ENCODE assay signal across 7 cellular contexts in genomic region chr15:63277893-63278505, GRCh38. TPM values are rescaled to one million over a fixed set of nuclear protein-coding genes. Genes with fewer than 3 reads are reported as not detected.
DNase-seq lines count a peak whose midpoint lies in the region; ATAC-seq and TF ChIP-seq lines count a peak whose summit lies in the region.

No MANE protein-coding gene starts in this region.

- H3K4me3 ChIP-seq in H7 (ENCODE audit: insufficient read depth, low read depth, low read length) (peak overlapping the region; percentile 74), OCI-LY3 (ENCODE audit: low read length) (peak overlapping the region; percentile 97)

- H3K27me3 ChIP-seq in H7 (ENCODE audit: control insufficient read depth, insufficient read depth, low read length) (peaks cover 13% of the 10 kb centered on the region), OCI-LY3 (ENCODE audit: low read depth, low read length) (no peaks in the 10 kb centered on the region)

- peak overlapping the region; percentile 39 for H3K27ac ChIP-seq in OCI-LY3 (ENCODE audit: low read length)

- no peaks in the 10 kb centered on the region for H3K9me3 ChIP-seq in OCI-LY3 (ENCODE audit: insufficient read depth, low read length)

- no peaks in the 10 kb centered on the region for H3K36me3 ChIP-seq in H7 (replicated peaks; ENCODE audit: control insufficient read depth, insufficient read depth, low read length)
- peaks cover 3% of the 10 kb centered on the region for H3K36me3 ChIP-seq in OCI-LY3 (replicated peaks; ENCODE audit: low read depth, low read length)

- H3K9ac ChIP-seq in OCI-LY3 (ENCODE audit: low read length) = peak overlapping the region; percentile 91

- TF ChIP-seq CTCF in OCI-LY3 (IDR thresholded peaks at IDR 0.05; ENCODE audit: low read depth, low read length) (no peak), omental fat pad (IDR thresholded peaks at IDR 0.05) (no peak)

- DNase-seq in H7 = peak; percentile 50
- no peak for DNase-seq in omental fat pad (ENCODE audit: low spot score)
- no peak for DNase-seq in NOMO-1 (lab: John Stamatoyannopoulos, UW; ENCODE audit: unreplicated experiment in 2 of 2)
- no peak for DNase-seq in SW480 (ENCODE audit: low spot score)

- no peaks in the 10 kb centered on the region for H3K79me2 ChIP-seq in OCI-LY3 (ENCODE audit: low read length)

- H3K4me1 ChIP-seq in OCI-LY3 (ENCODE audit: low read length) = peaks cover 14% of the 10 kb centered on the region; the same call in 1 of the 2 replicates

- peak; percentile 34 for ATAC-seq in esophagus mucosa
- peak; percentile 48 for ATAC-seq in omental fat pad (ENCODE audit: low FRiP score)
- ATAC-seq in GM21360 (IDR thresholded peaks at IDR 0.05; ENCODE audit: unreplicated experiment) = no peak

- no peaks in the 10 kb centered on the region for H4K20me1 ChIP-seq in OCI-LY3 (ENCODE audit: insufficient read depth, low read length)

- peak overlapping the region; percentile 86 for H2AFZ ChIP-seq in OCI-LY3 (ENCODE audit: low read depth, low read length)

- peak overlapping the region; percentile 69 for H3K4me2 ChIP-seq in OCI-LY3 (ENCODE audit: low read length)

RNA-seq across cellular contexts. Expression of gene APH1B, which starts 0.6 kb away (rescaled TPM):
- total RNA-seq in H7 (2014; rRNA removed; shearing (Covaris generic)) = 5.8 and 7.1 TPM in 2 replicates
- 3.5 TPM for total RNA-seq in esophagus mucosa
- total RNA-seq in omental fat pad = 10 to 100 TPM; 15.9 to 17.4 (median 17.0) TPM
